In genomic region chr16:84110527-84110926, GRCh38 we compare ENCODE assay signal across 1 cellular context.
TF ChIP-seq lines count a peak whose summit lies in the region.

No MANE protein-coding gene starts in this region.

TF ChIP-seq in GM12878, 131 proteins besides CTCF, POLR2A, EP300 and RAD21:
- no peak for TF ChIP-seq ZNF217 (IDR thresholded peaks at IDR 0.05)
- no peak for TF ChIP-seq MYC (IDR thresholded peaks at IDR 0.05; ENCODE audit: insufficient read depth, insufficient read length, insufficient replicate concordance, low read length, severe bottlenecking)
- TF ChIP-seq TBL1XR1 (IDR thresholded peaks at IDR 0.05; ENCODE audit: low read depth, low read length): no peak
- TF ChIP-seq PAX8 (IDR thresholded peaks at IDR 0.05): no peak
- no peak for TF ChIP-seq CEBPB (IDR thresholded peaks at IDR 0.05; ENCODE audit: borderline replicate concordance in 1 of 2, low read depth in 2 of 2, low read length in 2 of 2)
- no peak for TF ChIP-seq IKZF1 (conservative IDR thresholded peaks at IDR 0.05)
- no peak for TF ChIP-seq ASH2L (IDR thresholded peaks at IDR 0.05; ENCODE audit: borderline replicate concordance, low read depth)
- TF ChIP-seq GATAD2B (conservative IDR thresholded peaks at IDR 0.05; ENCODE audit: low read depth): no peak
- TF ChIP-seq HDAC2 (IDR thresholded peaks at IDR 0.05): no peak
- no peak for TF ChIP-seq PAX5 (IDR thresholded peaks at IDR 0.05; ENCODE audit: borderline replicate concordance, low read depth, low read length)
- TF ChIP-seq CHD1 (IDR thresholded peaks at IDR 0.05; ENCODE audit: low read depth, low read length): no peak
